Comparison of ENCODE assay signal across 28 cellular contexts in genomic region chrX:17587352-17587751, GRCh38.
"Had no signal": no experiment of that assay in that cellular context is flagged by ENCODE, and none has a peak within 500 bp of the region (broad histone marks: within the 10 kb centered on the region; RNA-seq: fewer than 3 reads in every experiment).

No MANE protein-coding gene starts in this region.

- H3K9ac ChIP-seq: neural progenitor cell, parathyroid adenoma had no signal

- H3K27me3 ChIP-seq: left lung, neural progenitor cell, neutrophil, right atrium auricular region, right lobe of liver, stomach, tibial artery, upper lobe of right lung had no signal

- H3K9me3 ChIP-seq: left lung, lower lobe of right lung, neutrophil, psoas muscle, right atrium auricular region, right lobe of liver, stomach, thoracic aorta, tibial artery, upper lobe of right lung had no signal

- H3K36me3 Mint-ChIP-seq: immature natural killer cell; naive thymus-derived CD8-positive, alpha-beta T cell; neural progenitor cell; stimulated activated naive B cell treated with anti-CD40 and anti-IgM and Interleukin-4, amounts not matched to agents 10 μg/mL and 1 μg/mL and 100 μg/mL, for 72 hours had no signal

- H3K4me2 ChIP-seq: neural progenitor cell, smooth muscle cell had no signal

- ATAC-seq: left colon; left lung; lower lobe of right lung; naive thymus-derived CD8-positive, alpha-beta T cell; psoas muscle; right lobe of liver; stimulated activated naive B cell treated with anti-CD40 and anti-IgM and Interleukin-4, amounts not matched to agents 10 μg/mL and 1 μg/mL and 100 μg/mL, for 72 hours; stimulated activated naive CD8-positive, alpha-beta T cell treated with anti-CD3 and anti-CD28 coated beads, Interleukin-15, Interleukin-2, amounts not matched to agents 100 U/mL and 50 U/mL, for 24 hours; upper lobe of right lung had no signal

- DNase-seq: hippocampal formation; immature natural killer cell; left colon; left lung; lower lobe of right lung; mammary epithelial cell; mesenchymal stem cell; naive thymus-derived CD8-positive, alpha-beta T cell; nephron progenitor cell; occipital lobe; psoas muscle; right lobe of liver; stimulated activated CD4-positive, alpha-beta T cell treated with anti-CD3 and anti-CD28 coated beads, Interleukin-1b, Interleukin-23, amount 100 ng/mL, for 48 hours; stimulated activated CD4-positive, alpha-beta T cell treated with anti-CD3 and anti-CD28 coated beads, Interleukin-2, amount 100 ng/mL, for 48 hours; stimulated activated naive B cell treated with anti-CD40 and anti-IgM and Interleukin-4, amounts not matched to agents 10 μg/mL and 1 μg/mL and 100 μg/mL, for 72 hours; stimulated activated naive CD8-positive, alpha-beta T cell treated with anti-CD3 and anti-CD28 coated beads, Interleukin-15, Interleukin-2, amounts not matched to agents 100 U/mL and 50 U/mL, for 24 hours; stomach; tibial artery; trophoblast cell; upper lobe of right lung had no signal

- H3K4me1 Mint-ChIP-seq: immature natural killer cell had no signal

- H3K4me3 ChIP-seq: left lung, lower lobe of right lung, neural progenitor cell, psoas muscle, right atrium auricular region, right lobe of liver, smooth muscle cell, stomach, thoracic aorta, tibial artery, upper lobe of right lung had no signal

- H3K27ac Mint-ChIP-seq: immature natural killer cell; naive thymus-derived CD8-positive, alpha-beta T cell; neural progenitor cell; stimulated activated naive B cell treated with anti-CD40 and anti-IgM and Interleukin-4, amounts not matched to agents 10 μg/mL and 1 μg/mL and 100 μg/mL, for 72 hours had no signal

- H3K36me3 ChIP-seq: left lung, lower lobe of right lung, neural progenitor cell, neutrophil, right atrium auricular region, right lobe of liver, stomach, thoracic aorta, tibial artery, upper lobe of right lung had no signal

- H3K4me3 Mint-ChIP-seq: immature natural killer cell; naive thymus-derived CD8-positive, alpha-beta T cell; nephron progenitor cell; neural progenitor cell; stimulated activated naive B cell treated with anti-CD40 and anti-IgM and Interleukin-4, amounts not matched to agents 10 μg/mL and 1 μg/mL and 100 μg/mL, for 72 hours had no signal

- H3K4me1 ChIP-seq: left lung, lower lobe of right lung, parathyroid adenoma, right lobe of liver, upper lobe of right lung had no signal

- FAIRE-seq: islet of Langerhans, urothelium cell line had no signal

- H3K27ac ChIP-seq: left lung, lower lobe of right lung, neural progenitor cell, neutrophil, parathyroid adenoma, psoas muscle, right atrium auricular region, right lobe of liver, stomach, thoracic aorta, tibial artery, upper lobe of right lung had no signal

- H3K9me3 Mint-ChIP-seq: naive thymus-derived CD8-positive, alpha-beta T cell; nephron progenitor cell; neural progenitor cell; stimulated activated naive B cell treated with anti-CD40 and anti-IgM and Interleukin-4, amounts not matched to agents 10 μg/mL and 1 μg/mL and 100 μg/mL, for 72 hours had no signal
